In the genomic region with DNA sequence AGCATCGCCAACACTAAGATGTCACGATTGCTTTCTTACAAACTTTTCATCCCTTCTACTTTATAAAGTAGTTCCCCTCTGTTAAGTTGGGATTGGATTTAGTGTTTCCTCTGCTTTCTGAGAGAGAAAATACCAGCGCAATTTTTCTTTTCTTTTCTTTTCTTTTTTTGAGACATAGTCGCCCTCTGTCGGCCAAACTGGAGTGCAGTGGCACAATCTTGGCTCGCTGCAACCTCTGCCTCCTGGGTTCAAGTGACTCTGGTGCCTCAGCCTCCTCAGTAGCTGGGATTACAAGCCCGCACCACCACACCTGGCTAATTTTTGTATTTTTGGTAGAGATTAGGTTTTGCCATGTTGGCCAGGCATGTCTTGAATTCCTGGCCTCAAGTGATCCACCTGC, we compare ENCODE assay signal across 1 cellular context.
TF ChIP-seq lines count a peak whose summit lies in the region.

No MANE protein-coding gene starts in this region.

TF ChIP-seq in HepG2, 621 proteins besides CTCF, POLR2A, EP300 and RAD21:
- TF ChIP-seq KAT2B (IDR thresholded peaks at IDR 0.05; ENCODE audit: borderline replicate concordance, low read depth, low read length) (no peak), ZNF510 (CRISPR knock-in tag; IDR thresholded peaks at IDR 0.05; ENCODE audit: low read depth) (no peak), HNRNPLL (IDR thresholded peaks at IDR 0.05; ENCODE audit: low read depth, low read length, poor library complexity, severe bottlenecking) (no peak), TGIF2 (CRISPR knock-in tag; IDR thresholded peaks at IDR 0.05) (no peak), PCBP2 (optimal IDR thresholded peaks at IDR 0.05; ENCODE audit: low read depth, low read length, poor library complexity, severe bottlenecking) (no peak)
- TF ChIP-seq, protein P1, sequence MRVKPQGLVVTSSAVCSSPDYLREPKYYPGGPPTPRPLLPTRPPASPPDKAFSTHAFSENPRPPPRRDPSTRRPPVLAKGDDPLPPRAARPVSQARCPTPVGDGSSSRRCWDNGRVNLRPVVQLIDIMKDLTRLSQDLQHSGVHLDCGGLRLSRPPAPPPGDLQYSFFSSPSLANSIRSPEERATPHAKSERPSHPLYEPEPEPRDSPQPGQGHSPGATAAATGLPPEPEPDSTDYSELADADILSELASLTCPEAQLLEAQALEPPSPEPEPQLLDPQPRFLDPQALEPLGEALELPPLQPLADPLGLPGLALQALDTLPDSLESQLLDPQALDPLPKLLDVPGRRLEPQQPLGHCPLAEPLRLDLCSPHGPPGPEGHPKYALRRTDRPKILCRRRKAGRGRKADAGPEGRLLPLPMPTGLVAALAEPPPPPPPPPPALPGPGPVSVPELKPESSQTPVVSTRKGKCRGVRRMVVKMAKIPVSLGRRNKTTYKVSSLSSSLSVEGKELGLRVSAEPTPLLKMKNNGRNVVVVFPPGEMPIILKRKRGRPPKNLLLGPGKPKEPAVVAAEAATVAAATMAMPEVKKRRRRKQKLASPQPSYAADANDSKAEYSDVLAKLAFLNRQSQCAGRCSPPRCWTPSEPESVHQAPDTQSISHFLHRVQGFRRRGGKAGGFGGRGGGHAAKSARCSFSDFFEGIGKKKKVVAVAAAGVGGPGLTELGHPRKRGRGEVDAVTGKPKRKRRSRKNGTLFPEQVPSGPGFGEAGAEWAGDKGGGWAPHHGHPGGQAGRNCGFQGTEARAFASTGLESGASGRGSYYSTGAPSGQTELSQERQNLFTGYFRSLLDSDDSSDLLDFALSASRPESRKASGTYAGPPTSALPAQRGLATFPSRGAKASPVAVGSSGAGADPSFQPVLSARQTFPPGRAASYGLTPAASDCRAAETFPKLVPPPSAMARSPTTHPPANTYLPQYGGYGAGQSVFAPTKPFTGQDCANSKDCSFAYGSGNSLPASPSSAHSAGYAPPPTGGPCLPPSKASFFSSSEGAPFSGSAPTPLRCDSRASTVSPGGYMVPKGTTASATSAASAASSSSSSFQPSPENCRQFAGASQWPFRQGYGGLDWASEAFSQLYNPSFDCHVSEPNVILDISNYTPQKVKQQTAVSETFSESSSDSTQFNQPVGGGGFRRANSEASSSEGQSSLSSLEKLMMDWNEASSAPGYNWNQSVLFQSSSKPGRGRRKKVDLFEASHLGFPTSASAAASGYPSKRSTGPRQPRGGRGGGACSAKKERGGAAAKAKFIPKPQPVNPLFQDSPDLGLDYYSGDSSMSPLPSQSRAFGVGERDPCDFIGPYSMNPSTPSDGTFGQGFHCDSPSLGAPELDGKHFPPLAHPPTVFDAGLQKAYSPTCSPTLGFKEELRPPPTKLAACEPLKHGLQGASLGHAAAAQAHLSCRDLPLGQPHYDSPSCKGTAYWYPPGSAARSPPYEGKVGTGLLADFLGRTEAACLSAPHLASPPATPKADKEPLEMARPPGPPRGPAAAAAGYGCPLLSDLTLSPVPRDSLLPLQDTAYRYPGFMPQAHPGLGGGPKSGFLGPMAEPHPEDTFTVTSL (CRISPR knock-in tag; IDR thresholded peaks at IDR 0.05; ENCODE audit: borderline replicate concordance): no peak
